Comparison of ENCODE assay signal across 10 cellular contexts in the genomic region with DNA sequence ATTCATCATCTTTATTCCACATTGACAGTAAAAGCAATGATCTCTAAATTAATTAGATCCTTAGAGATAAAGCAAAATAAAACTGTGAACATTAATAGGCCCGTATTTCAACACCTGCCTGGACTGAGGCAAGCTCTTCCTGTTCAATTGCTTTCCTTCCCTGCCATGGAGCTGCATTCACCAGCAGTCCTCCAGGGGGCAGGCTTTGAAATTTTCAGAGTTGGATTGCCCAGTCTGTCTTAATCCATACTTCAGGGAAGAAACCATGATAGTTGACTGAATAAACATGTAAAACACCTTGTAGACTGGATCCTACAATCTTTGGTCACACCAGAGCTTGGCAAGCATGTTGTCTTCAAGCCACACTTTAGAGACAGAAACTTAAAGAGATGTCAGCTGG.
DNase-seq lines count a peak whose midpoint lies in the region; ATAC-seq and TF ChIP-seq lines count a peak whose summit lies in the region.
"Had no signal": no experiment of that assay in that cellular context is flagged by ENCODE, and none has a peak within 500 bp of the region (broad histone marks: within the 10 kb centered on the region; RNA-seq: fewer than 3 reads in every experiment).

No MANE protein-coding gene starts in this region.

- 73 to 84% (median 79%) methylated on average over 1 of the region's 1 CpG for WGBS in stomach, 5 donors

- H3K4me1 Mint-ChIP-seq in endothelial cell (ENCODE audit: unreplicated experiment) = no peaks in the 10 kb centered on the region
- no peaks in the 10 kb centered on the region for H3K4me1 Mint-ChIP-seq in naive thymus-derived CD8-positive, alpha-beta T cell
- H3K4me1 Mint-ChIP-seq: natural killer cell had no signal

- H3K36me3 Mint-ChIP-seq in endothelial cell (ENCODE audit: low read depth, unreplicated experiment) = no peaks in the 10 kb centered on the region
- no peaks in the 10 kb centered on the region for H3K36me3 Mint-ChIP-seq in naive thymus-derived CD8-positive, alpha-beta T cell
- H3K36me3 Mint-ChIP-seq: activated naive CD8-positive, alpha-beta T cell; natural killer cell had no signal

- H3K4me1 ChIP-seq in cardiac muscle cell (ENCODE audit: low read depth) = no peaks in the 10 kb centered on the region
- H3K4me1 ChIP-seq in Karpas-422 (ENCODE audit: low read length) = no peaks in the 10 kb centered on the region
- H3K4me1 ChIP-seq in stomach = peaks cover 0 to 10% (median 0%) of the 10 kb centered on the region in 4 donors

- no peaks in the 10 kb centered on the region for H3K9me3 Mint-ChIP-seq in endothelial cell (ENCODE audit: unreplicated experiment)
- peaks cover 0 to 9% (median 0%) of the 10 kb centered on the region in 9 donors for H3K9me3 Mint-ChIP-seq in naive thymus-derived CD8-positive, alpha-beta T cell

- no peak overlapping the region for H3K9ac ChIP-seq in Karpas-422 (ENCODE audit: low read length)

- no peaks in the 10 kb centered on the region for H4K20me1 ChIP-seq in Karpas-422 (ENCODE audit: insufficient read depth, low read depth, low read length)

- H3K36me3 ChIP-seq in cardiac muscle cell = no peaks in the 10 kb centered on the region
- H3K36me3 ChIP-seq in Karpas-422 (ENCODE audit: insufficient read depth, low read length) = no peaks in the 10 kb centered on the region
- H3K36me3 ChIP-seq in stomach = no peaks in the 10 kb centered on the region

- intact Hi-C loops in cardiac septum (cut with DNase I) = no loop called here
- intact Hi-C loops in stomach (cut with DNase I; ENCODE audit: low total_unique reads) = no loop called here

- H3K4me3 ChIP-seq in cardiac muscle cell (no peak overlapping the region), Karpas-422 (ENCODE audit: low read length) (no peak overlapping the region), stomach (no peak overlapping the region)

- H3K27ac Mint-ChIP-seq in endothelial cell (ENCODE audit: unreplicated experiment) = no peak overlapping the region
- H3K27ac Mint-ChIP-seq in naive thymus-derived CD8-positive, alpha-beta T cell = no peak overlapping the region
- H3K27ac Mint-ChIP-seq: activated naive CD8-positive, alpha-beta T cell; natural killer cell had no signal

- no peak for ATAC-seq in HG03457 (IDR thresholded peaks at IDR 0.05; ENCODE audit: unreplicated experiment)
- ATAC-seq in naive thymus-derived CD8-positive, alpha-beta T cell = no peak
- ATAC-seq: natural killer cell had no signal

- peak; percentile 18 to 49 for DNase-seq in cardiac muscle cell (ENCODE audit: low read depth in 1 of 2, low spot score in 1 of 2)
- DNase-seq in cardiac septum (ENCODE audit: low spot score) = no peak
- DNase-seq in Karpas-422 = peak; percentile 45
- peak; percentile 63 for DNase-seq in endothelial cell (ENCODE audit: low spot score)
- no peak for DNase-seq in stomach
- no peak for DNase-seq in naive thymus-derived CD8-positive, alpha-beta T cell
- no peak for DNase-seq in HPDE6-E6E7 (ENCODE audit: extremely low spot score)
- DNase-seq: natural killer cell had no signal

- H3K9me3 ChIP-seq in cardiac muscle cell (ENCODE audit: low read depth) = no peaks in the 10 kb centered on the region
- H3K9me3 ChIP-seq in Karpas-422 (ENCODE audit: low read length) = no peaks in the 10 kb centered on the region
- H3K9me3 ChIP-seq in stomach = no peaks in the 10 kb centered on the region

- no peak overlapping the region for H3K4me2 ChIP-seq in Karpas-422 (ENCODE audit: low read depth, low read length, poor library complexity, severe bottlenecking)

- H3K27me3 ChIP-seq in cardiac muscle cell (no peaks in the 10 kb centered on the region), Karpas-422 (ENCODE audit: low read length) (no peaks in the 10 kb centered on the region), stomach (no peaks in the 10 kb centered on the region)

- H2AFZ ChIP-seq in Karpas-422 (ENCODE audit: low read length) = no peak overlapping the region

- no peak for TF ChIP-seq POLR2A in stomach (IDR thresholded peaks at IDR 0.05)

- POLR2A ChIA-PET in naive thymus-derived CD8-positive, alpha-beta T cell (lab: Charles Lee) = no interaction called here

- H3K9me2 ChIP-seq in Karpas-422 (replicated peaks; ENCODE audit: insufficient read depth, low read length) = no peaks in the 10 kb centered on the region

- TF ChIP-seq CTCF in cardiac muscle cell (IDR thresholded peaks at IDR 0.05; ENCODE audit: low read depth, low read length) (peak; percentile 72), endothelial cell (IDR thresholded peaks at IDR 0.05; ENCODE audit: unreplicated experiment) (peak; percentile 78), stomach (IDR thresholded peaks at IDR 0.05) (peak in 4 of 7 experiments; percentile 13 to 38 (median 20))

- H3K79me2 ChIP-seq in Karpas-422 (ENCODE audit: low read length) = no peaks in the 10 kb centered on the region

- no peak overlapping the region for H3K4me3 Mint-ChIP-seq in endothelial cell (ENCODE audit: unreplicated experiment)
- no peak overlapping the region for H3K4me3 Mint-ChIP-seq in naive thymus-derived CD8-positive, alpha-beta T cell
- H3K4me3 Mint-ChIP-seq: activated naive CD8-positive, alpha-beta T cell; natural killer cell had no signal

- no peak for TF ChIP-seq EP300 in stomach (IDR thresholded peaks at IDR 0.05)

- H3K27ac ChIP-seq in cardiac muscle cell (no peak overlapping the region), Karpas-422 (ENCODE audit: low read length) (no peak overlapping the region), stomach (no peak overlapping the region)

- no peaks in the 10 kb centered on the region for H3K27me3 Mint-ChIP-seq in endothelial cell (ENCODE audit: unreplicated experiment)
- H3K27me3 Mint-ChIP-seq in naive thymus-derived CD8-positive, alpha-beta T cell = no peaks in the 10 kb centered on the region
- H3K27me3 Mint-ChIP-seq: activated naive CD8-positive, alpha-beta T cell had no signal

Comparison
In these comparisons a context has a peak if more than half of its experiments do, and no peak if none do; other contexts are left out.
1. DNase-seq: peak in cardiac muscle cell (2 of 2), Karpas-422 (single experiment) and endothelial cell (single experiment); none in cardiac septum (single experiment), stomach (single experiment), naive thymus-derived CD8-positive, alpha-beta T cell (0 of 10) and HPDE6-E6E7 (single experiment).
2. CTCF ChIP-seq: peak in every context shown above with its lines; median percentile 78 in endothelial cell; 72 in cardiac muscle cell; 20 in stomach.